9 cellular contexts compared by ENCODE assay signal in the genomic region with DNA sequence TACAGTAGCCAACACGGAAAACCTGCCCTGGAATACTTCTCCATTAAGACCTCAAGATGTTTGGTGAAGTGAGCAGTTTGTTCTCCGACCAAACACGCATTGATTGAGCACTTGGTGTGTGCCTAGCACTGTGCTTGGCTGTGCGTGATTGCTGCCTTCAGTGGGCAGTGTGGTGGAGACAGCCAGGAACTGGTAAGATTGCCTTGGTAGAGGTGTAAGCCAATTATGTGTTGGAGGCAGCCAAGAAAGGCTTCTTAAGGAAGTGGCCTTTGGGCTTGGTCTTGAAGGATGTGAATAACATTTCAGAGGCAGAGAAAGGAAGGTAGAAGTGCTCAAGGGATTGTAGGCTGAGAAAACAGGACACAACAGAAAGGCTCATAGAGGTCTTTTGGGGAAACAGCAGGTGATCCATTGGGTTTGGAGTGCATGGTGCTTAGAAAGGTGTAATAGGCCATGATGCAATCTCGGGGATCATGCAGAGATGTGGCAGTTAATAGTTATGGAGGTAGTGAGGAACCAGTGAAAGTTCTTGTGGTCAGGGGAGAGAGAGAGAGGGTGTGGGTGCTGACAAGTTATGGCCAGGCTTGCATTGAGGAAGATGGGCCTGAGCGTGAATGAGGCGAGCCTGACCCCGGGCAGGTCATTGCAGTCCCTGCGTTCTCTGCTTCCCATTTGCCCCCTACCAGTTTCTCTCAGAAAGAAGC. TPM values are rescaled to one million over a fixed set of nuclear protein-coding genes. Genes with fewer than 3 reads are reported as not detected.
DNase-seq lines count a peak whose midpoint lies in the region; ATAC-seq lines count a peak whose summit lies in the region.
"Had no signal": no experiment of that assay in that cellular context is flagged by ENCODE, and none has a peak within 500 bp of the region (broad histone marks: within the 10 kb centered on the region; RNA-seq: fewer than 3 reads in every experiment).

No MANE protein-coding gene starts in this region.

- no peaks in the 10 kb centered on the region for H3K27me3 Mint-ChIP-seq in T-cell

- H2BK12ac ChIP-seq in neuronal stem cell (ENCODE audit: low read length) = no peak overlapping the region

- H2AFZ ChIP-seq in neuronal stem cell (ENCODE audit: low read length) = no peak overlapping the region

- H3K9ac ChIP-seq in neuronal stem cell (ENCODE audit: low read depth, low read length, poor library complexity) = no peak overlapping the region

- no peak overlapping the region for H3K4me3 ChIP-seq in neuronal stem cell (ENCODE audit: low read length in 2 of 2)

- no peak overlapping the region for H2BK120ac ChIP-seq in neuronal stem cell (ENCODE audit: low read depth, low read length)

- peaks cover 95 to 98% (median 97%) of the 10 kb centered on the region in 3 donors for H3K4me1 Mint-ChIP-seq in T-cell

- WGBS in neuronal stem cell (ENCODE audit: extremely low coverage in 2 of 2, insufficient read length in 2 of 2, insufficient replicate concordance in 1 of 2), 2 donors = no CpG with 5 or more reads among the region's 9 CpGs

- H3K27ac ChIP-seq in neuronal stem cell (replicated peaks; ENCODE audit: low read length) = no peak overlapping the region

- peaks cover 7% of the 10 kb centered on the region for H3K36me3 Mint-ChIP-seq in T-cell

- DNase-seq in T-cell (no peak), neuronal stem cell (ENCODE audit: low spot score) (no peak), NCI-H2081 treated with DMSO at 0.1 percent for 48 hours (lab: John Stamatoyannopoulos, UW) (no peak), SK-N-DZ (ENCODE audit: low spot score) (no peak)
- DNase-seq in stimulated activated naive CD4-positive, alpha-beta T cell treated with Interleukin-2 at 50 U/mL for 16 hours (lab: John Stamatoyannopoulos, UW) = no peak
- DNase-seq: glutamatergic neuron, nucleus accumbens had no signal

- peaks cover 0 to 19% of the 10 kb centered on the region in 2 donors for H3K4me1 ChIP-seq in neuronal stem cell (ENCODE audit: control insufficient read depth in 2 of 2, insufficient read depth in 1 of 2, low read depth in 1 of 2, low read length in 2 of 2)

- H3K18ac ChIP-seq in neuronal stem cell (ENCODE audit: low read length) = peak overlapping the region; percentile 11

- H2BK15ac ChIP-seq in neuronal stem cell (ENCODE audit: low read length) = no peak overlapping the region

- H3K9me3 Mint-ChIP-seq in T-cell = no peaks in the 10 kb centered on the region

- H3K79me1 ChIP-seq in neuronal stem cell (ENCODE audit: low read depth, low read length) = peaks cover 9% of the 10 kb centered on the region

- ATAC-seq in GM18861 (IDR thresholded peaks at IDR 0.05; ENCODE audit: unreplicated experiment) (peak; percentile 34), HG02798 (IDR thresholded peaks at IDR 0.05; ENCODE audit: poor library complexity, unreplicated experiment) (peak; percentile 61), T-cell (replicated peaks in 1 of 4) (no peak)

- POLR2A ChIA-PET in T-cell (lab: Charles Lee) = interaction anchor here in 1 of 2 donors (0.6 to 1.1 kb wide), 2 partner anchors 93 to 494 kb away, joined by 3 to 12 read pairs; no protein-coding TSS in a partner anchor

- H3K14ac ChIP-seq in neuronal stem cell (ENCODE audit: low read length) = no peak overlapping the region

- no peak overlapping the region for H3K4me2 ChIP-seq in neuronal stem cell (ENCODE audit: insufficient read depth, low read length, poor library complexity, severe bottlenecking)

- peak overlapping the region; percentile 2 to 96 (median 10) for H3K4me3 Mint-ChIP-seq in T-cell

- no peak overlapping the region for H4K8ac ChIP-seq in neuronal stem cell (ENCODE audit: low read depth, low read length)

- no peak overlapping the region for H3K23ac ChIP-seq in neuronal stem cell (ENCODE audit: low read depth, low read length, poor library complexity)

- H3K4ac ChIP-seq in neuronal stem cell (ENCODE audit: low read length) = no peak overlapping the region

- no peaks in the 10 kb centered on the region for H3K36me3 ChIP-seq in neuronal stem cell (replicated peaks in 1 of 2; ENCODE audit: control insufficient read depth in 2 of 2, insufficient read depth in 2 of 2, low read length in 2 of 2)

- no peak overlapping the region for H2AK5ac ChIP-seq in neuronal stem cell (ENCODE audit: low read depth, low read length)

- H3K27me3 ChIP-seq in neuronal stem cell (ENCODE audit: control insufficient read depth in 3 of 3, insufficient read depth in 3 of 3, low read depth in 1 of 3, low read length in 3 of 3) = no peaks in the 10 kb centered on the region

- no peaks in the 10 kb centered on the region for H3K9me3 ChIP-seq in neuronal stem cell (replicated peaks in 1 of 2; ENCODE audit: control insufficient read depth in 2 of 2, insufficient read depth in 1 of 2, low read depth in 1 of 2, low read length in 2 of 2)

- H3K27ac Mint-ChIP-seq in T-cell = peak overlapping the region; percentile 26 to 71

- CTCF ChIA-PET in T-cell (lab: Charles Lee) = no interaction called here

- no peak overlapping the region for H4K91ac ChIP-seq in neuronal stem cell (ENCODE audit: low read depth, low read length, poor library complexity)

- no peak overlapping the region for H2BK5ac ChIP-seq in neuronal stem cell (ENCODE audit: low read length)

RNA-seq across cellular contexts. Expression of a gene that starts 6.3 kb away (rescaled TPM):
- total RNA-seq in T-cell = 10 to 100 TPM; 20.9 to 47.3 (median 22.4) TPM
- 18.9 TPM for polyA plus RNA-seq in neuronal stem cell (2013, experiment 1 of 2)
- 19.4 TPM for polyA plus RNA-seq in neuronal stem cell (2013, experiment 2 of 2)
- polyA plus RNA-seq in SK-N-DZ (2014; cell fraction: cytosol; rRNA removed) = 13.4 and 16.1 TPM in 2 replicates
- polyA plus RNA-seq in SK-N-DZ (2014; cell fraction: nucleus; rRNA removed) = 8.7 and 9.9 TPM in 2 replicates

Comparison
In these comparisons a context has a peak if more than half of its experiments do, and no peak if none do; other contexts are left out.
1. ATAC-seq: peak in GM18861 (single experiment) and HG02798 (single experiment); none in T-cell (0 of 4).